Comparison of ENCODE assay signal across 25 cellular contexts in genomic region chr7:171912-172515, GRCh38. TPM values are rescaled to one million over a fixed set of nuclear protein-coding genes. Genes with fewer than 3 reads are reported as not detected.
DNase-seq lines count a peak whose midpoint lies in the region; ATAC-seq, FAIRE-seq and TF ChIP-seq lines count a peak whose summit lies in the region.
"Had no signal": no experiment of that assay in that cellular context is flagged by ENCODE, and none has a peak within 500 bp of the region (broad histone marks: within the 10 kb centered on the region; RNA-seq: fewer than 3 reads in every experiment).

No MANE protein-coding gene starts in this region.

- no peak overlapping the region for H3K4me3 Mint-ChIP-seq in nephron progenitor cell
- H3K4me3 Mint-ChIP-seq: CD4-positive, alpha-beta T cell had no signal

- H3K4me1 Mint-ChIP-seq in nephron progenitor cell = peaks cover 47% of the 10 kb centered on the region

- intact Hi-C loops in left ventricle myocardium superior (cut with micrococcal nuclease) = no loop called here
- intact Hi-C loops in heart right ventricle (cut with DNase I) = no loop called here
- intact Hi-C loops in right cardiac atrium (cut with DNase I) = no loop called here

- H3K27ac Mint-ChIP-seq in nephron progenitor cell = peak overlapping the region; percentile 43
- H3K27ac Mint-ChIP-seq: CD4-positive, alpha-beta T cell had no signal

- H3K27me3 Mint-ChIP-seq in nephron progenitor cell (ENCODE audit: low read depth, poor library complexity) = peaks cover 6% of the 10 kb centered on the region

- no peaks in the 10 kb centered on the region for H3K36me3 ChIP-seq in heart right ventricle
- no peaks in the 10 kb centered on the region for H3K36me3 ChIP-seq in small intestine (ENCODE audit: control insufficient read depth in 2 of 2, insufficient read depth in 2 of 2, low read length in 2 of 2)
- H3K36me3 ChIP-seq: BLaER1, SJSA1 had no signal

- no peak for FAIRE-seq in small intestine (lab: Jason Lieb, UNC)
- FAIRE-seq: A204.1, D721Med, HTR-8/SVneo had no signal

- H3K4me3 ChIP-seq in heart right ventricle (no peak overlapping the region), right cardiac atrium (ENCODE audit: low read length) (no peak overlapping the region), small intestine (ENCODE audit: low read depth in 1 of 2, low read length in 2 of 2) (no peak overlapping the region)
- H3K4me3 ChIP-seq: BLaER1, GM23248, SJSA1 had no signal

- H3K9me3 Mint-ChIP-seq in nephron progenitor cell = peaks cover 4% of the 10 kb centered on the region
- H3K9me3 Mint-ChIP-seq: CD4-positive, alpha-beta T cell had no signal

- WGBS in heart right ventricle, 2 donors = 94 to 95% methylated on average over 16 of the region's 16 CpGs
- 92% methylated on average over 16 of the region's 16 CpGs for WGBS in right cardiac atrium
- 85 to 90% (median 87%) methylated on average over 16 of the region's 16 CpGs for WGBS in small intestine, 3 donors

- DNase-seq in left ventricle myocardium superior (peak; percentile 12), heart right ventricle (no peak), right cardiac atrium (peak; percentile 1 to 36 (median 11)), nephron progenitor cell (no peak), small intestine (no peak), NCI-H446 treated with DMSO at 0.1 percent for 48 hours (lab: John Stamatoyannopoulos, UW) (no peak)
- no peak for DNase-seq in activated CD8-positive, alpha-beta memory T cell treated with anti-CD3 and anti-CD28 coated beads, Interleukin-2, amount 50 U/mL, for 48 hours
- DNase-seq: CD4-positive, alpha-beta T cell; GM23248; HCEC 1CT; KBM-7; MV-4-11; NCI-H1105; NCI-H1436 treated with DMSO at 0.1 percent for 48 hours; NCI-H187 treated with DMSO at 0.1 percent for 48 hours; NCI-H2171 treated with DMSO at 0.1 percent for 48 hours; NCI-H345; NCI-H524; NCI-H748 treated with DMSO at 0.1 percent for 48 hours; PC-3 had no signal

- TF ChIP-seq CTCF in heart right ventricle (IDR thresholded peaks at IDR 0.05) (no peak), nephron progenitor cell (IDR thresholded peaks at IDR 0.05) (no peak)

- H3K27me3 ChIP-seq in heart right ventricle (peaks cover 0 to 4% (median 0%) of the 10 kb centered on the region in 7 donors), right cardiac atrium (ENCODE audit: control insufficient read depth, insufficient read depth) (no peaks in the 10 kb centered on the region), small intestine (ENCODE audit: control insufficient read depth in 2 of 2, insufficient read depth in 2 of 2, low read length in 2 of 2) (no peaks in the 10 kb centered on the region)
- H3K27me3 ChIP-seq: BLaER1, SJSA1 had no signal

- H3K4me1 ChIP-seq in heart right ventricle (peaks cover 0 to 11% (median 6%) of the 10 kb centered on the region in 9 donors), right cardiac atrium (ENCODE audit: control insufficient read depth, insufficient read depth, low read length) (no peaks in the 10 kb centered on the region), small intestine (ENCODE audit: control insufficient read depth in 2 of 2, insufficient read depth in 1 of 2, low read depth in 1 of 2, low read length in 1 of 2) (no peaks in the 10 kb centered on the region)
- H3K4me1 ChIP-seq: SJSA1 had no signal

- no peaks in the 10 kb centered on the region for H3K9me3 ChIP-seq in heart right ventricle
- H3K9me3 ChIP-seq in right cardiac atrium (ENCODE audit: control insufficient read depth, low read length) = no peaks in the 10 kb centered on the region
- no peaks in the 10 kb centered on the region for H3K9me3 ChIP-seq in small intestine (ENCODE audit: control insufficient read depth, low read depth)
- H3K9me3 ChIP-seq: BLaER1, SJSA1 had no signal

- ATAC-seq in left ventricle myocardium superior (no peak), heart right ventricle (no peak), right cardiac atrium (no peak)
- ATAC-seq: PC-3 had no signal

- H3K27ac ChIP-seq in heart right ventricle (no peak overlapping the region), right cardiac atrium (ENCODE audit: low read length) (no peak overlapping the region), small intestine (ENCODE audit: low read depth in 1 of 2, low read length in 1 of 2) (no peak overlapping the region)
- H3K27ac ChIP-seq: BLaER1, GM23248, SJSA1 had no signal

- no peaks in the 10 kb centered on the region for H3K36me3 Mint-ChIP-seq in nephron progenitor cell (ENCODE audit: low read depth)

RNA-seq across cellular contexts. Expression of gene FAM20C, which starts 20.4 kb away (rescaled TPM):
- 23.8 TPM for total RNA-seq in left ventricle myocardium superior
- 10 to 100 TPM; 12.4 to 59.8 (median 19.2) TPM for total RNA-seq in heart right ventricle
- 10 to 100 TPM; 12.7 to 24.0 TPM for polyA plus RNA-seq in heart right ventricle
- total RNA-seq in right cardiac atrium = 10 to 100 TPM; 25.3 to 46.3 (median 33.9) TPM
- polyA plus RNA-seq in right cardiac atrium = 17.6 TPM
- 10 to 100 TPM; 19.7 to 35.1 (median 29.1) TPM for polyA plus RNA-seq in small intestine

Comparison
In these comparisons a context has a peak if more than half of its experiments do, and no peak if none do; other contexts are left out.
1. DNase-seq: peak in left ventricle myocardium superior (single experiment) and right cardiac atrium (3 of 3); none in heart right ventricle (0 of 2), nephron progenitor cell (single experiment), small intestine (single experiment), NCI-H446 treated with DMSO at 0.1 percent for 48 hours (single experiment) and activated CD8-positive, alpha-beta memory T cell treated with anti-CD3 and anti-CD28 coated beads, Interleukin-2, amount 50 U/mL, for 48 hours (single experiment).